Comparison of ENCODE assay signal across 8 cellular contexts in the genomic region with DNA sequence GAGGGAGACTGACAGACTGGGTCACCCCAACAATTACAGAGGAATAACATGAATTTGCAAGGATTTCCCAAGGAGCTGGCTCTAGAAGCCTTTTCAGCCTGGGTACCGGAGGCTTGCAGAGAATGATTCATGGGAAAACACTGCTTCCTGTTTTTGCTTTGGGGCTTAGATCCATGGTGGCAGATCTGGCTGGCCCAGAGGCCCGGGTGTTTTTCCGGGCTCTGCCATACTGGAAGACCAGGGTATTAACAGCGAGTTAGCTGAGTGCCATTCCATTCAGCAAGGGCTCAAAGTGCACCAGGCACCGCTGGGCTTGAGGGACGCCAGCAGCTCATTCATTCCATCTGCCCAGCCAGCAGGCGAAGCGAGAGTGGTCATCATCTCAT. TPM values are rescaled to one million over a fixed set of nuclear protein-coding genes. Genes with fewer than 3 reads are reported as not detected.
DNase-seq lines count a peak whose midpoint lies in the region; ATAC-seq lines count a peak whose summit lies in the region.

No MANE protein-coding gene starts in this region.

- peak overlapping the region; percentile 92 for H3K27ac Mint-ChIP-seq in activated naive CD4-positive, alpha-beta T cell treated with anti-CD3 and anti-CD28 coated beads for 36 hours
- H3K27ac Mint-ChIP-seq in activated T-helper 17 cell treated with anti-CD3 and anti-CD28 coated beads, Interleukin-2, amount 50 U/mL, for 72 hours = peak overlapping the region; percentile 91

- intact Hi-C loops in activated naive CD4-positive, alpha-beta T cell treated with anti-CD3 and anti-CD28 coated beads for 36 hours (cut with micrococcal nuclease) = loop anchor here (5.0 to 10.0 kb wide), 2 partner anchors 963 to 1370 kb away; no protein-coding TSS in a partner anchor

- peak overlapping the region; percentile 90 for H3K4me3 Mint-ChIP-seq in activated naive CD4-positive, alpha-beta T cell treated with anti-CD3 and anti-CD28 coated beads for 36 hours
- peak overlapping the region; percentile 93 for H3K4me3 Mint-ChIP-seq in activated T-helper 17 cell treated with anti-CD3 and anti-CD28 coated beads, Interleukin-2, amount 50 U/mL, for 72 hours

- CTCF ChIA-PET in activated naive CD4-positive, alpha-beta T cell treated with anti-CD3 and anti-CD28 coated beads for 36 hours (lab: Charles Lee) = no interaction called here

- H3K4me1 Mint-ChIP-seq in activated naive CD4-positive, alpha-beta T cell treated with anti-CD3 and anti-CD28 coated beads for 36 hours (ENCODE audit: low read depth) = peaks cover 80% of the 10 kb centered on the region
- H3K4me1 Mint-ChIP-seq in activated T-helper 17 cell treated with anti-CD3 and anti-CD28 coated beads, Interleukin-2, amount 50 U/mL, for 72 hours = peaks cover 56% of the 10 kb centered on the region

- H3K9ac ChIP-seq in stomach smooth muscle (ENCODE audit: low read length in 2 of 2) = peak overlapping the region; percentile 74 to 84

- no peak for DNase-seq in activated naive CD4-positive, alpha-beta T cell treated with anti-CD3 and anti-CD28 coated beads for 36 hours
- no peak for DNase-seq in activated naive CD4-positive, alpha-beta T cell treated with Interleukin-2 at 50 U/mL for 16 hours
- DNase-seq in HuH-7 (ENCODE audit: low spot score) (no peak), cerebellar cortex (ENCODE audit: low spot score) (no peak), middle frontal gyrus (ENCODE audit: extremely low spot score, low spot score) (no peak)

- H3K4me3 ChIP-seq in iPS-18c (ENCODE audit: insufficient read depth, low read depth, low read length) (peak overlapping the region; percentile 87), stomach smooth muscle (ENCODE audit: low read length in 2 of 2) (peak overlapping the region; percentile 76 to 88)

- peaks cover 51% of the 10 kb centered on the region for H3K36me3 Mint-ChIP-seq in activated naive CD4-positive, alpha-beta T cell treated with anti-CD3 and anti-CD28 coated beads for 36 hours (ENCODE audit: low read depth)
- peaks cover 75% of the 10 kb centered on the region for H3K36me3 Mint-ChIP-seq in activated T-helper 17 cell treated with anti-CD3 and anti-CD28 coated beads, Interleukin-2, amount 50 U/mL, for 72 hours (ENCODE audit: low read depth)

- peaks cover 32 to 41% of the 10 kb centered on the region in 2 donors for H3K36me3 ChIP-seq in stomach smooth muscle (ENCODE audit: control insufficient read depth in 2 of 2, insufficient read depth in 2 of 2, low read length in 2 of 2)

- H3K27ac ChIP-seq in stomach smooth muscle (ENCODE audit: low read length) = peak overlapping the region; percentile 79

- peaks cover 79% of the 10 kb centered on the region for H3K4me1 ChIP-seq in stomach smooth muscle (ENCODE audit: control insufficient read depth, insufficient read depth, low read length)

- no peaks in the 10 kb centered on the region for H3K27me3 Mint-ChIP-seq in activated naive CD4-positive, alpha-beta T cell treated with anti-CD3 and anti-CD28 coated beads for 36 hours (ENCODE audit: low read depth)
- no peaks in the 10 kb centered on the region for H3K27me3 Mint-ChIP-seq in activated T-helper 17 cell treated with anti-CD3 and anti-CD28 coated beads, Interleukin-2, amount 50 U/mL, for 72 hours

- peaks cover 2% of the 10 kb centered on the region for H3K9me3 ChIP-seq in iPS-18c (ENCODE audit: control insufficient read depth, insufficient read depth, low read length)
- H3K9me3 ChIP-seq in stomach smooth muscle (ENCODE audit: control insufficient read depth in 2 of 2, low read length in 2 of 2) = no peaks in the 10 kb centered on the region

- H3K9me3 Mint-ChIP-seq in activated naive CD4-positive, alpha-beta T cell treated with anti-CD3 and anti-CD28 coated beads for 36 hours = no peaks in the 10 kb centered on the region
- no peaks in the 10 kb centered on the region for H3K9me3 Mint-ChIP-seq in activated T-helper 17 cell treated with anti-CD3 and anti-CD28 coated beads, Interleukin-2, amount 50 U/mL, for 72 hours

- no peaks in the 10 kb centered on the region for H3K27me3 ChIP-seq in stomach smooth muscle (ENCODE audit: control insufficient read depth in 1 of 2, insufficient read depth in 2 of 2, low read length in 2 of 2)

- no peak for ATAC-seq in activated T-helper 17 cell treated with anti-CD3 and anti-CD28 coated beads, Interleukin-2, amount 50 U/mL, for 72 hours (replicated peaks)

RNA-seq across cellular contexts. Expression of a gene that starts 1.3 kb away (rescaled TPM):
- 100 to 1,000 TPM; 271 to 295 TPM for total RNA-seq in activated naive CD4-positive, alpha-beta T cell treated with anti-CD3 and anti-CD28 coated beads for 36 hours
- 100 to 1,000 TPM; 401 to 630 TPM for total RNA-seq in activated T-helper 17 cell treated with anti-CD3 and anti-CD28 coated beads, Interleukin-2, amount 50 U/mL, for 72 hours
